In the genomic region with DNA sequence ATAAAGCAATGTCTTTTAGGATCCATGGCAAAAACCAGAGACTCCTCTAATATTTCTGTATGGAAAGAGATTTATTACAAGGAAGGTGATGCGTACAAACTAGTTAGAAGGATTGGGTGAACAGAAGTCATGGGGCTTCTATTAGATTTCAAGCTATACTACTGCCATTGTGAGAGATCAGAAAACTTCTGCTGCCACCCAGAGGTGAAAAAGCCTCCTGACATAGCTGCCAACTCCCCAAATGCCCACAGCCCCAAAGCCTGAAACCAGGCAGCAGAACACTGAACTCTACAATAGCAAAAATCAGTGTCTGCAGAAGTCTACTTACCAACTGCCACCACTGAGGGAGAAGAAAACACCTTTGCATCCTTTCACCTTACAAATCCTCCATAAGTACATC, we compare ENCODE assay signal across 1 cellular context.
TF ChIP-seq lines count a peak whose summit lies in the region.

No MANE protein-coding gene starts in this region.

TF ChIP-seq in GM12878, 131 proteins besides CTCF, POLR2A, EP300 and RAD21 (continued from another document):
- TF ChIP-seq, protein P1, sequence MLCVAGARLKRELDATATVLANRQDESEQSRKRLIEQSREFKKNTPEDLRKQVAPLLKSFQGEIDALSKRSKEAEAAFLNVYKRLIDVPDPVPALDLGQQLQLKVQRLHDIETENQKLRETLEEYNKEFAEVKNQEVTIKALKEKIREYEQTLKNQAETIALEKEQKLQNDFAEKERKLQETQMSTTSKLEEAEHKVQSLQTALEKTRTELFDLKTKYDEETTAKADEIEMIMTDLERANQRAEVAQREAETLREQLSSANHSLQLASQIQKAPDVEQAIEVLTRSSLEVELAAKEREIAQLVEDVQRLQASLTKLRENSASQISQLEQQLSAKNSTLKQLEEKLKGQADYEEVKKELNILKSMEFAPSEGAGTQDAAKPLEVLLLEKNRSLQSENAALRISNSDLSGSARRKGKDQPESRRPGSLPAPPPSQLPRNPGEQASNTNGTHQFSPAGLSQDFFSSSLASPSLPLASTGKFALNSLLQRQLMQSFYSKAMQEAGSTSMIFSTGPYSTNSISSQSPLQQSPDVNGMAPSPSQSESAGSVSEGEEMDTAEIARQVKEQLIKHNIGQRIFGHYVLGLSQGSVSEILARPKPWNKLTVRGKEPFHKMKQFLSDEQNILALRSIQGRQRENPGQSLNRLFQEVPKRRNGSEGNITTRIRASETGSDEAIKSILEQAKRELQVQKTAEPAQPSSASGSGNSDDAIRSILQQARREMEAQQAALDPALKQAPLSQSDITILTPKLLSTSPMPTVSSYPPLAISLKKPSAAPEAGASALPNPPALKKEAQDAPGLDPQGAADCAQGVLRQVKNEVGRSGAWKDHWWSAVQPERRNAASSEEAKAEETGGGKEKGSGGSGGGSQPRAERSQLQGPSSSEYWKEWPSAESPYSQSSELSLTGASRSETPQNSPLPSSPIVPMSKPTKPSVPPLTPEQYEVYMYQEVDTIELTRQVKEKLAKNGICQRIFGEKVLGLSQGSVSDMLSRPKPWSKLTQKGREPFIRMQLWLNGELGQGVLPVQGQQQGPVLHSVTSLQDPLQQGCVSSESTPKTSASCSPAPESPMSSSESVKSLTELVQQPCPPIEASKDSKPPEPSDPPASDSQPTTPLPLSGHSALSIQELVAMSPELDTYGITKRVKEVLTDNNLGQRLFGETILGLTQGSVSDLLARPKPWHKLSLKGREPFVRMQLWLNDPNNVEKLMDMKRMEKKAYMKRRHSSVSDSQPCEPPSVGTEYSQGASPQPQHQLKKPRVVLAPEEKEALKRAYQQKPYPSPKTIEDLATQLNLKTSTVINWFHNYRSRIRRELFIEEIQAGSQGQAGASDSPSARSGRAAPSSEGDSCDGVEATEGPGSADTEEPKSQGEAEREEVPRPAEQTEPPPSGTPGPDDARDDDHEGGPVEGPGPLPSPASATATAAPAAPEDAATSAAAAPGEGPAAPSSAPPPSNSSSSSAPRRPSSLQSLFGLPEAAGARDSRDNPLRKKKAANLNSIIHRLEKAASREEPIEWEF (IDR thresholded peaks at IDR 0.05; ENCODE audit: insufficient replicate concordance, low read depth, low read length), result no peak
